15 cellular contexts compared by ENCODE assay signal in the genomic region with DNA sequence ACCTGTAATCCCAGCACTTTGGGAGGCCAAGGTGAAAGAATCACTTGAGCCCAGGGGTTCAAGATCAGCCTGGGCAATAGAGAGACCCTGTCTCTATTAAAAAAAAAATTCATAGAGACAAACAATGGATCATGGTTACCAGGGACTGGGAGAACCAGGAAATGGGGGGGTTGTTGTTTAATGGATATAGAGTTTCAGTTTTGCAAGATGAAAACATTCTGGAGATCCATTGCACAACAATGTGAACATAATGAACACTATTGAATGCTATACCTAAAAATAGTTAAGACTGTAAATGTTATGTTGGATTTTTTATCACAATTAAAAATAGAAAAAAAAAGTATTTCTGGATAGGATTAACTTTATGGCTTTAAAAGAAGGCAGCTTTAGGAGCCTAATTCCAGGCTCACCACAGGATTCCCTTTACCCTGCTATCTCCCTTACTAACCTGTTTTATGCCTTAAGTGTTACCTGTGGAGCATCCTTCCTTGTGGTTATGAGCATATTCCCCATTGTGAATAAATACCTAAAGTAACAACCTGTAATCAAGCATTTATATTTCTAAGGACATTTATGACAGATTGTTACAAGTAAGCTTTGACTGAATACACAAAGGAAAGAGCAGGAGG. TPM values are rescaled to one million over a fixed set of nuclear protein-coding genes. Genes with fewer than 3 reads are reported as not detected.
A peak's percentile ranks its signal among the peaks of the same experiment; 100 is the strongest.
DNase-seq lines count a peak whose midpoint lies in the region; ATAC-seq and TF ChIP-seq lines count a peak whose summit lies in the region.
"Had no signal": no experiment of that assay in that cellular context is flagged by ENCODE, and none has a peak within 500 bp of the region (broad histone marks: within the 10 kb centered on the region; RNA-seq: fewer than 3 reads in every experiment).

No MANE protein-coding gene starts in this region.

- no peak for ATAC-seq in HG02588 (IDR thresholded peaks at IDR 0.05; ENCODE audit: unreplicated experiment)
- ATAC-seq in GM21576 (IDR thresholded peaks at IDR 0.05; ENCODE audit: unreplicated experiment) = no peak
- ATAC-seq in HG02852 (IDR thresholded peaks at IDR 0.05; ENCODE audit: unreplicated experiment) = no peak
- ATAC-seq: activated naive CD8-positive, alpha-beta T cell treated with anti-CD3 and anti-CD28 coated beads, Interleukin-2, amount 50 U/mL, for 24 hours had no signal

- DNase-seq in Calu3 (no peak), NCI-H69 (lab: John Stamatoyannopoulos, UW) (peak; percentile 71), dermis microvascular lymphatic vessel endothelial cell (ENCODE audit: low read depth in 2 of 2) (peak; percentile 29 to 44), mesothelial cell of epicardium (ENCODE audit: low spot score in 2 of 2, unreplicated experiment in 2 of 2) (no peak)
- DNase-seq in activated CD4-positive, alpha-beta T cell treated with anti-CD3 and anti-CD28 coated beads, Interleukin-2, amount 50 U/mL, for 4 hours = no peak
- DNase-seq: activated CD4-positive, alpha-beta T cell treated with anti-CD3 and anti-CD28 coated beads for 1 hour; activated naive CD8-positive, alpha-beta T cell treated with anti-CD3 and anti-CD28 coated beads, Interleukin-2, amount 50 U/mL, for 24 hours; AML-193; esophagus squamous epithelium; NCI-H1092 treated with DMSO at 0.1 percent for 48 hours; ovary; stimulated activated CD4-positive, alpha-beta T cell treated with anti-CD3 and anti-CD28 coated beads, Interleukin-15, amount 100 ng/mL, for 24 hours had no signal

- TF ChIP-seq CTCF in Calu3 (IDR thresholded peaks at IDR 0.05; ENCODE audit: unreplicated experiment) (no peak), mesothelial cell of epicardium (IDR thresholded peaks at IDR 0.05; ENCODE audit: unreplicated experiment) (no peak)

- H3K9me3 Mint-ChIP-seq in Calu3 (ENCODE audit: low read depth, unreplicated experiment) = no peaks in the 10 kb centered on the region
- H3K9me3 Mint-ChIP-seq in mesothelial cell of epicardium = peaks cover 8% of the 10 kb centered on the region
- H3K9me3 Mint-ChIP-seq: activated naive CD8-positive, alpha-beta T cell treated with anti-CD3 and anti-CD28 coated beads, Interleukin-2, amount 50 U/mL, for 24 hours had no signal

- H3K27me3 Mint-ChIP-seq in Calu3 (ENCODE audit: unreplicated experiment) = no peaks in the 10 kb centered on the region
- H3K27me3 Mint-ChIP-seq in mesothelial cell of epicardium (ENCODE audit: low read depth) = no peaks in the 10 kb centered on the region

- H3K27ac Mint-ChIP-seq in Calu3 (ENCODE audit: unreplicated experiment) (peak overlapping the region; percentile 80), mesothelial cell of epicardium (peak overlapping the region; percentile 93)
- H3K27ac Mint-ChIP-seq: activated naive CD8-positive, alpha-beta T cell treated with anti-CD3 and anti-CD28 coated beads, Interleukin-2, amount 50 U/mL, for 24 hours had no signal

- H3K4me3 Mint-ChIP-seq in Calu3 (ENCODE audit: low read depth, unreplicated experiment) (no peak overlapping the region), mesothelial cell of epicardium (no peak overlapping the region)
- H3K4me3 Mint-ChIP-seq: activated naive CD8-positive, alpha-beta T cell treated with anti-CD3 and anti-CD28 coated beads, Interleukin-2, amount 50 U/mL, for 24 hours had no signal

- intact Hi-C loops in Calu3 (cut with micrococcal nuclease; ENCODE audit: unreplicated experiment) = no loop called here

- peaks cover 19% of the 10 kb centered on the region for H3K4me1 Mint-ChIP-seq in Calu3 (ENCODE audit: low read depth, unreplicated experiment)
- H3K4me1 Mint-ChIP-seq in mesothelial cell of epicardium = peaks cover 28% of the 10 kb centered on the region
- H3K4me1 Mint-ChIP-seq: activated naive CD8-positive, alpha-beta T cell treated with anti-CD3 and anti-CD28 coated beads, Interleukin-2, amount 50 U/mL, for 24 hours had no signal

- H3K36me3 Mint-ChIP-seq in Calu3 (ENCODE audit: insufficient read depth, unreplicated experiment) = peaks cover 4% of the 10 kb centered on the region
- peaks cover 2% of the 10 kb centered on the region for H3K36me3 Mint-ChIP-seq in mesothelial cell of epicardium

- CTCF ChIA-PET in Calu3 (lab: Charles Lee) = interaction anchor here (1.2 kb wide), 1 partner anchor 44 kb away, joined by 3 read pairs; no protein-coding TSS in a partner anchor

- no TSS peak for BruUV-seq in Calu3 (replicated peaks; lab: Mats Ljungman, UMichigan)

RNA-seq across cellular contexts. Expression of gene SGCE, which starts 45.1 kb away (rescaled TPM):
- total RNA-seq in Calu3 (2022) (29.3 and 33.8 TPM in 2 replicates), dermis microvascular lymphatic vessel endothelial cell (59.6 and 85.8 TPM in 2 replicates), mesothelial cell of epicardium (50.4 to 59.3 TPM (median 51.3 TPM) in 3 replicates)

Comparison
In these comparisons a context has a peak if more than half of its experiments do, and no peak if none do; other contexts are left out.
1. DNase-seq: peak in NCI-H69 (single experiment) and dermis microvascular lymphatic vessel endothelial cell (2 of 2); none in Calu3 (single experiment), mesothelial cell of epicardium (0 of 2) and activated CD4-positive, alpha-beta T cell treated with anti-CD3 and anti-CD28 coated beads, Interleukin-2, amount 50 U/mL, for 4 hours (0 of 2).